Comparison of ENCODE assay signal across 1 cellular context in the genomic region with DNA sequence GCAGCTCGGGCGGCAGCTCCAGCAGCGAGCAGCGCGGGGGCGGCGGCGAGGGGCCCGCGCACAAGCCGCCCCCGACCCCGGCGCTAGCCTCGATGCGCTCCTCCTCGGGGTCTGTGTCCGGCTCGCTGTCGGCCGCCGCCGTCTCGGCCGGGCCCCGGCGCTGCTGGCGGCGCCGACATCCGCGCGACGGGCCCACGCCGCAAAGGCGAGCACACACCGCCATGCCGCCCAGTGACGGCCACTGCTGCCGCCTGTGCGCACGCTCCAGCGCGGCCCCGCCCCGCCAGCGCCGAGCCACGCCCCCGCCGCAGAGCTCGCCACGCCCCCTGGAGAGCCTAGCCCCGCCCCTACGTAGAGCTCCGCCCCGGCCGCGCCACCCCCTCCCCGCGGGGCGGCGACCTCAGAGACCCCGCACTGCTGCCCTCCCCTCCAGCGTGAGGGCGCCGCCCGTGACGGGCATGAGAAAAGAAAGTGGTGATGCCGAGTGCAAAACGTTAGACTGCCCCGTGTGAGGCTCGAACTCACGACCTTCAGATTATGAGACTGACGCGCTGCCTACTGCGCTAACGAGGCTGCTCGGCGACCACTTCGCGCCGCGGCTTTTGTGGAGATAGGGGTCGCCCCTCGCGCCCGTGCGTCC.
TF ChIP-seq lines count a peak whose summit lies in the region.

A gene with protein sequence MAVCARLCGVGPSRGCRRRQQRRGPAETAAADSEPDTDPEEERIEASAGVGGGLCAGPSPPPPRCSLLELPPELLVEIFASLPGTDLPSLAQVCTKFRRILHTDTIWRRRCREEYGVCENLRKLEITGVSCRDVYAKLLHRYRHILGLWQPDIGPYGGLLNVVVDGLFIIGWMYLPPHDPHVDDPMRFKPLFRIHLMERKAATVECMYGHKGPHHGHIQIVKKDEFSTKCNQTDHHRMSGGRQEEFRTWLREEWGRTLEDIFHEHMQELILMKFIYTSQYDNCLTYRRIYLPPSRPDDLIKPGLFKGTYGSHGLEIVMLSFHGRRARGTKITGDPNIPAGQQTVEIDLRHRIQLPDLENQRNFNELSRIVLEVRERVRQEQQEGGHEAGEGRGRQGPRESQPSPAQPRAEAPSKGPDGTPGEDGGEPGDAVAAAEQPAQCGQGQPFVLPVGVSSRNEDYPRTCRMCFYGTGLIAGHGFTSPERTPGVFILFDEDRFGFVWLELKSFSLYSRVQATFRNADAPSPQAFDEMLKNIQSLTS (minus strand): TSS at position 255 of the 640 bp plus-strand sequence. CDS start 32 bp downstream, at position 223.

TF ChIP-seq in SK-N-SH, 30 proteins besides CTCF, POLR2A, EP300 and RAD21 (continued from another document):
- peak; percentile 61 for TF ChIP-seq YY1 (IDR thresholded peaks at IDR 0.05; ENCODE audit: low read depth)
- no peak for TF ChIP-seq EZH2phosphoT487 (IDR thresholded peaks at IDR 0.05; ENCODE audit: borderline replicate concordance, low read depth)
- TF ChIP-seq, protein P1, sequence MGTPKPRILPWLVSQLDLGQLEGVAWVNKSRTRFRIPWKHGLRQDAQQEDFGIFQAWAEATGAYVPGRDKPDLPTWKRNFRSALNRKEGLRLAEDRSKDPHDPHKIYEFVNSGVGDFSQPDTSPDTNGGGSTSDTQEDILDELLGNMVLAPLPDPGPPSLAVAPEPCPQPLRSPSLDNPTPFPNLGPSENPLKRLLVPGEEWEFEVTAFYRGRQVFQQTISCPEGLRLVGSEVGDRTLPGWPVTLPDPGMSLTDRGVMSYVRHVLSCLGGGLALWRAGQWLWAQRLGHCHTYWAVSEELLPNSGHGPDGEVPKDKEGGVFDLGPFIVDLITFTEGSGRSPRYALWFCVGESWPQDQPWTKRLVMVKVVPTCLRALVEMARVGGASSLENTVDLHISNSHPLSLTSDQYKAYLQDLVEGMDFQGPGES (IDR thresholded peaks at IDR 0.05; ENCODE audit: low read depth, low read length), result no peak
- TF ChIP-seq FOSL2 (IDR thresholded peaks at IDR 0.05; ENCODE audit: borderline replicate concordance, low read depth), result peak; percentile 82; the same call in 1 of the 2 replicates
- peak; percentile 97 for TF ChIP-seq TEAD4 (IDR thresholded peaks at IDR 0.05; ENCODE audit: borderline replicate concordance, insufficient read depth)
- TF ChIP-seq CHD2 (IDR thresholded peaks at IDR 0.05; ENCODE audit: low read length, partially characterized antibody), result peak; percentile 79
- TF ChIP-seq MEF2A (IDR thresholded peaks at IDR 0.05; ENCODE audit: borderline replicate concordance, low read depth), result no peak
- 0 out of 2 replicates have a peak, but pooled peaks have one; percentile 15 for TF ChIP-seq GATA2 (CRISPR knock-in tag; IDR thresholded peaks at IDR 0.05)
- no peak; the same call in 1 of the 2 replicates for TF ChIP-seq RXRA (IDR thresholded peaks at IDR 0.05; ENCODE audit: borderline replicate concordance, low read depth)
- TF ChIP-seq SIN3A (IDR thresholded peaks at IDR 0.05; ENCODE audit: borderline replicate concordance, low read depth, low read length), result no peak
- TF ChIP-seq, protein P2, sequence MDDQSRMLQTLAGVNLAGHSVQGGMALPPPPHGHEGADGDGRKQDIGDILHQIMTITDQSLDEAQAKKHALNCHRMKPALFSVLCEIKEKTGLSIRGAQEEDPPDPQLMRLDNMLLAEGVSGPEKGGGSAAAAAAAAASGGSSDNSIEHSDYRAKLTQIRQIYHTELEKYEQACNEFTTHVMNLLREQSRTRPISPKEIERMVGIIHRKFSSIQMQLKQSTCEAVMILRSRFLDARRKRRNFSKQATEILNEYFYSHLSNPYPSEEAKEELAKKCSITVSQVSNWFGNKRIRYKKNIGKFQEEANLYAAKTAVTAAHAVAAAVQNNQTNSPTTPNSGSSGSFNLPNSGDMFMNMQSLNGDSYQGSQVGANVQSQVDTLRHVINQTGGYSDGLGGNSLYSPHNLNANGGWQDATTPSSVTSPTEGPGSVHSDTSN (IDR thresholded peaks at IDR 0.05), result peak; percentile 41; the same call in 1 of the 2 replicates
- TF ChIP-seq, protein P3, sequence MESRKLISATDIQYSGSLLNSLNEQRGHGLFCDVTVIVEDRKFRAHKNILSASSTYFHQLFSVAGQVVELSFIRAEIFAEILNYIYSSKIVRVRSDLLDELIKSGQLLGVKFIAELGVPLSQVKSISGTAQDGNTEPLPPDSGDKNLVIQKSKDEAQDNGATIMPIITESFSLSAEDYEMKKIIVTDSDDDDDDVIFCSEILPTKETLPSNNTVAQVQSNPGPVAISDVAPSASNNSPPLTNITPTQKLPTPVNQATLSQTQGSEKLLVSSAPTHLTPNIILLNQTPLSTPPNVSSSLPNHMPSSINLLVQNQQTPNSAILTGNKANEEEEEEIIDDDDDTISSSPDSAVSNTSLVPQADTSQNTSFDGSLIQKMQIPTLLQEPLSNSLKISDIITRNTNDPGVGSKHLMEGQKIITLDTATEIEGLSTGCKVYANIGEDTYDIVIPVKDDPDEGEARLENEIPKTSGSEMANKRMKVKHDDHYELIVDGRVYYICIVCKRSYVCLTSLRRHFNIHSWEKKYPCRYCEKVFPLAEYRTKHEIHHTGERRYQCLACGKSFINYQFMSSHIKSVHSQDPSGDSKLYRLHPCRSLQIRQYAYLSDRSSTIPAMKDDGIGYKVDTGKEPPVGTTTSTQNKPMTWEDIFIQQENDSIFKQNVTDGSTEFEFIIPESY (IDR thresholded peaks at IDR 0.05; ENCODE audit: borderline replicate concordance, low read depth), result no peak
- peak; percentile 46; the same call in 1 of the 2 replicates for TF ChIP-seq FOXJ3 (CRISPR knock-in tag; IDR thresholded peaks at IDR 0.05)
- peak; percentile 96 for TF ChIP-seq MXI1 (IDR thresholded peaks at IDR 0.05; ENCODE audit: low read depth, low read length)
- TF ChIP-seq SMC3 (IDR thresholded peaks at IDR 0.05; ENCODE audit: low read depth, low read length), result no peak
- TF ChIP-seq NFIC (IDR thresholded peaks at IDR 0.05; ENCODE audit: borderline replicate concordance), result no peak
- TF ChIP-seq GABPA (IDR thresholded peaks at IDR 0.05; ENCODE audit: low read depth), result peak; percentile 51
